ENCODE assay signal across 8 cellular contexts in genomic region chr1:53739109-53739681, GRCh38. TPM values are rescaled to one million over a fixed set of nuclear protein-coding genes. Genes with fewer than 3 reads are reported as not detected.
DNase-seq lines count a peak whose midpoint lies in the region; TF ChIP-seq lines count a peak whose summit lies in the region.

GLIS1 (minus strand) TSS chr1:53739164; CDS start chr1:53738064, 1,100 bp downstream.

- peak within 1 kb of the TSS; percentile 69; the same call in 1 of the 2 replicates for H3K9ac ChIP-seq in ES-I3 (ENCODE audit: low read depth, low read length)
- H3K9ac ChIP-seq in GM23248 = peak within 1 kb of the TSS; percentile 67
- peak within 1 kb of the TSS; percentile 39; the same call in 1 of the 2 replicates for H3K9ac ChIP-seq in KMS-11

- H3K9me2 ChIP-seq in GM23248 (ENCODE audit: insufficient read depth) = no peaks in the 10 kb centered on the region

- H2AFZ ChIP-seq in GM23248 = peak within 1 kb of the TSS; percentile 73
- H2AFZ ChIP-seq in KMS-11 (ENCODE audit: low read depth) = peak within 1 kb of the TSS; percentile 98

- WGBS in GM23248 (ENCODE audit: low coverage in 1 of 2, low lambda C conversion rate in 2 of 2, missing lambda C conversion rate in 2 of 2), 2 experiments = 2 to 3% methylated on average over 19 to 57 of the region's 73 CpGs

- no peaks in the 10 kb centered on the region for H3K27me3 ChIP-seq in GM23248 (replicated peaks; ENCODE audit: insufficient read depth)
- no peaks in the 10 kb centered on the region for H3K27me3 ChIP-seq in KMS-11 (ENCODE audit: insufficient read depth, low read depth)
- peaks cover 0 to 10% of the 10 kb centered on the region in 2 donors for H3K27me3 ChIP-seq in right atrium auricular region

- H3K27ac ChIP-seq in GM23248 = no peak within 1 kb of the TSS
- H3K27ac ChIP-seq in KMS-11 = no peak within 1 kb of the TSS
- peak within 1 kb of the TSS in 1 of 2 donors; percentile 12 for H3K27ac ChIP-seq in right atrium auricular region

- H3K36me3 ChIP-seq in ES-I3 (ENCODE audit: insufficient read depth, low read length) (no peaks in the 10 kb centered on the region), GM23248 (ENCODE audit: low read depth) (no peaks in the 10 kb centered on the region), KMS-11 (ENCODE audit: insufficient read depth) (no peaks in the 10 kb centered on the region), right atrium auricular region (no peaks in the 10 kb centered on the region)

- H3K4me1 ChIP-seq in ES-I3 (ENCODE audit: insufficient read depth, low read length) (no peaks in the 10 kb centered on the region), GM23248 (ENCODE audit: insufficient read depth) (peaks cover 21% of the 10 kb centered on the region), KMS-11 (ENCODE audit: low read depth, poor library complexity, severe bottlenecking) (peaks cover 41% of the 10 kb centered on the region), right atrium auricular region (peaks cover 0 to 22% of the 10 kb centered on the region in 2 donors)

- intact Hi-C loops in posterior vena cava (cut with DNase I) = no loop called here

- peak; percentile 94 for DNase-seq in GM23248
- peak; percentile 93 for DNase-seq in RPMI8226
- peak; percentile 77 for DNase-seq in amniotic epithelial cell (ENCODE audit: low read depth)
- peak; percentile 69 for DNase-seq in right atrium auricular region (ENCODE audit: low spot score)
- peak; percentile 92 for DNase-seq in posterior vena cava (ENCODE audit: low spot score)
- DNase-seq in central memory CD4-positive, alpha-beta T cell = no peak

- H3K4me2 ChIP-seq in GM23248 (ENCODE audit: unreplicated experiment) (peak within 1 kb of the TSS; percentile 76), KMS-11 (peak within 1 kb of the TSS; percentile 94)

- H3K4me3 ChIP-seq in GM23248 = peak within 1 kb of the TSS; percentile 74
- H3K4me3 ChIP-seq in KMS-11 (IDR thresholded peaks at IDR 0.05; ENCODE audit: insufficient read depth, low read depth, low read length) = peak within 1 kb of the TSS; percentile 60
- peak within 1 kb of the TSS; percentile 50 to 63 for H3K4me3 ChIP-seq in right atrium auricular region

- H4K20me1 ChIP-seq in GM23248 (ENCODE audit: insufficient read depth) = no peaks in the 10 kb centered on the region
- H4K20me1 ChIP-seq in KMS-11 (ENCODE audit: insufficient read depth) = no peaks in the 10 kb centered on the region

- peaks cover 18% of the 10 kb centered on the region for H3F3A ChIP-seq in GM23248 (ENCODE audit: insufficient read depth)

- TF ChIP-seq CTCF in KMS-11 (conservative IDR thresholded peaks at IDR 0.05; ENCODE audit: low read depth, low read length) = no peak
- no peak for TF ChIP-seq CTCF in right atrium auricular region (IDR thresholded peaks at IDR 0.05)

- H3K9me3 ChIP-seq in ES-I3 (ENCODE audit: control insufficient read depth, insufficient read depth, low read length) (no peaks in the 10 kb centered on the region), GM23248 (ENCODE audit: low read depth) (no peaks in the 10 kb centered on the region), right atrium auricular region (peaks cover 0 to 6% of the 10 kb centered on the region in 2 donors)

- in situ Hi-C loops in GM23248 (cut with MboI) = no loop called here

- H3K79me2 ChIP-seq in GM23248 (ENCODE audit: insufficient read depth) (no peaks in the 10 kb centered on the region), KMS-11 (ENCODE audit: insufficient read depth, low read depth) (no peaks in the 10 kb centered on the region)

RNA-seq across cellular contexts. Expression of gene GLIS1, which starts in this region (rescaled TPM):
- total RNA-seq in GM23248 (2014; rRNA removed; shearing (Covaris generic)) = 0.22 and 1.0 TPM in 2 replicates
- 0.25 and 0.61 TPM in 2 replicates for polyA plus RNA-seq in GM23248 (2016; fragmentation: Nextera tagmentation; extraction: Ambion mirVana)
- total RNA-seq in right atrium auricular region (under 1 TPM; 0.20 to 0.22 TPM), posterior vena cava (1 to 10 TPM in 1 of 2 donors, under 1 TPM in 1; 0.74 to 1.7 TPM)

Comparison
In these comparisons a context has a peak if more than half of its experiments do, and no peak if none do; other contexts are left out.
1. Peak in DNase-seq and H3K4me3 ChIP-seq in right atrium auricular region; RNA of the gene not detected or under 1 TPM.